10 cellular contexts compared by ENCODE assay signal in genomic region chr19:2231621-2232221, GRCh38. TPM values are rescaled to one million over a fixed set of nuclear protein-coding genes. Genes with fewer than 3 reads are reported as not detected.
DNase-seq lines count a peak whose midpoint lies in the region; ATAC-seq and TF ChIP-seq lines count a peak whose summit lies in the region.
"Had no signal": no experiment of that assay in that cellular context is flagged by ENCODE, and none has a peak within 500 bp of the region (broad histone marks: within the 10 kb centered on the region; RNA-seq: fewer than 3 reads in every experiment).

No MANE protein-coding gene starts in this region.

- H3K4me1 ChIP-seq in left ventricle myocardium inferior = peaks cover 47% of the 10 kb centered on the region

- H3K36me3 ChIP-seq in left ventricle myocardium inferior = peaks cover 52% of the 10 kb centered on the region

- peaks cover 10% of the 10 kb centered on the region for H3K36me3 Mint-ChIP-seq in type B pancreatic cell
- H3K36me3 Mint-ChIP-seq: immature natural killer cell had no signal

- ATAC-seq in Right ventricle myocardium inferior (no peak), HG03196 (IDR thresholded peaks at IDR 0.05; ENCODE audit: unreplicated experiment) (no peak)

- TF ChIP-seq CTCF in left ventricle myocardium inferior (IDR thresholded peaks at IDR 0.05; ENCODE audit: borderline replicate concordance) (no peak), type B pancreatic cell (conservative IDR thresholded peaks at IDR 0.05) (peak; percentile 38)

- DNase-seq in left ventricle myocardium inferior (no peak), Right ventricle myocardium inferior (ENCODE audit: missing footprints) (no peak), type B pancreatic cell (ENCODE audit: extremely low spot score, unreplicated experiment) (no peak), NCI-H2196 (lab: John Stamatoyannopoulos, UW; ENCODE audit: unreplicated experiment) (no peak)
- DNase-seq: DMS153; immature natural killer cell; NCI-H526 treated with DMSO at 0.1 percent for 48 hours; stimulated activated CD4-positive, alpha-beta T cell treated with anti-CD3 and anti-CD28 coated beads, Interleukin-4, amount 100 ng/mL, for 24 hours had no signal

- peak overlapping the region; percentile 66 for H3K27ac Mint-ChIP-seq in type B pancreatic cell

- peaks cover 10% of the 10 kb centered on the region for H3K4me1 Mint-ChIP-seq in type B pancreatic cell (ENCODE audit: unreplicated experiment)

- H3K27me3 Mint-ChIP-seq in type B pancreatic cell = peaks cover 5% of the 10 kb centered on the region

- H3K4me3 Mint-ChIP-seq in type B pancreatic cell = no peak overlapping the region

- H3K27me3 ChIP-seq in left ventricle myocardium inferior (ENCODE audit: low read depth) = no peaks in the 10 kb centered on the region

- H3K9me3 Mint-ChIP-seq in type B pancreatic cell = no peaks in the 10 kb centered on the region

- no peak overlapping the region for H3K4me3 ChIP-seq in left ventricle myocardium inferior

- H3K27ac ChIP-seq in left ventricle myocardium inferior (replicated peaks) (peak overlapping the region; percentile 40), angular gyrus (ENCODE audit: low read depth, low read length) (peak overlapping the region; percentile 55)

- H3K9me3 ChIP-seq in left ventricle myocardium inferior (replicated peaks) = no peaks in the 10 kb centered on the region

- intact Hi-C loops in left ventricle myocardium inferior (cut with micrococcal nuclease) = no loop called here
- intact Hi-C loops in Right ventricle myocardium inferior (cut with DNase I) = no loop called here

RNA-seq across cellular contexts. Expression of gene PLEKHJ1, which starts 4.4 kb away (rescaled TPM):
- 47.8 TPM for total RNA-seq in left ventricle myocardium inferior
- 59.7 TPM for total RNA-seq in Right ventricle myocardium inferior
- 107 and 131 TPM in 2 replicates for total RNA-seq in type B pancreatic cell (ENCODE audit: low replicate concordance)

RNA-seq across cellular contexts. Expression of gene SF3A2, which starts 4.9 kb away (rescaled TPM):
- total RNA-seq in left ventricle myocardium inferior (28.7 TPM), Right ventricle myocardium inferior (30.3 TPM), type B pancreatic cell (ENCODE audit: low replicate concordance) (95.5 and 129 TPM in 2 replicates)

RNA-seq across cellular contexts. Expression of gene AMH, which starts 17.4 kb away (rescaled TPM):
- total RNA-seq in left ventricle myocardium inferior (1.1 TPM), Right ventricle myocardium inferior (0.89 TPM), type B pancreatic cell (ENCODE audit: low replicate concordance) (13.8 and 49.5 TPM in 2 replicates)

RNA-seq across cellular contexts. Expression of gene JSRP1, which starts 24.5 kb away (rescaled TPM):
- total RNA-seq in left ventricle myocardium inferior (0.36 TPM), Right ventricle myocardium inferior (not detected), type B pancreatic cell (ENCODE audit: low replicate concordance) (0.72 TPM in 1 of 2 replicates, not detected in the other)

RNA-seq across cellular contexts. Expression of gene PEAK3, which starts 50.3 kb away (rescaled TPM):
- total RNA-seq in left ventricle myocardium inferior (0.77 TPM), Right ventricle myocardium inferior (0.68 TPM), type B pancreatic cell (ENCODE audit: low replicate concordance) (0.10 TPM in 1 of 2 replicates, not detected in the other)
